6 cellular contexts compared by ENCODE assay signal in the genomic region with DNA sequence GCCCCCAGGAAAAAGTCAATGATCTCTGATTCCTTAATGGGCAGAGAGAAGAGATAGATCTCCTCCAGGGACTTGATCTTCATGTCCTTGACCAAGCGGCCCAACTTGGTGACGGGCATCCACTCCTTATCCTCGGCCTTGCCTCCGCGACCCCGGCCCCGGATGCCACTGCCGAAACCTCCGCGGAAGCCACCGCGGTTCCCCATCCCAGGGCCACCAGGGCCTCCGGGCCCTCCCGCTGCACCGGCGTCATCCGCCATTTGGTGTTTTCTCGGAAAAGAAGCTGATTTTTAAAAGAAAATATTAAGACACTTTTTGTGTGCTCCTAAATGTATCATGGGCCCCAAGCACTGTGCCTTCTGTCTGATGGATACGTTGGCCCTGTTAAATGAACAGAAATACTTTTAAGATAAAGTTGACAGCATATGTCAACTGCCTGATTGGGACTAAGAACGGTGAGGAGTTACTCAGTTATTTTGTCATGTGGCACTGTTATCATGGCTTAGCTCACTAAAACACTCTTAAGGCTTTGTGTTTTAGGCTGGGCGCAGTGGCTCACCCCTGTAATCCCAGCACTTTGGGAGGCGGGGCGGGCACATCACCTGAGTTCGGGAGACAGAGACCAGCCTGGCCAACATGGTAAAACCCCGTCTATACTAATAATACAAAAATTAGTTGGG. TPM values are rescaled to one million over a fixed set of nuclear protein-coding genes. Genes with fewer than 3 reads are reported as not detected.
DNase-seq lines count a peak whose midpoint lies in the region; ATAC-seq and TF ChIP-seq lines count a peak whose summit lies in the region.
"Not testable (repeated sequence)": the region's sequence is repeated elsewhere in the genome, so short reads cannot be mapped to it uniquely, and the experiment has no call there.

No MANE protein-coding gene starts in this region.

- TF ChIP-seq POLR2A in erythroblast (IDR thresholded peaks at IDR 0.05; ENCODE audit: low read length); heart left ventricle (IDR thresholded peaks at IDR 0.05): not testable (repeated sequence)

- peak; percentile 58 for ATAC-seq in Right ventricle myocardium inferior
- ATAC-seq in heart left ventricle: peak; percentile 27 to 68 (median 50)
- peak in 1 of 2 donors; percentile 28 for ATAC-seq in right cardiac atrium

- 74 to 84% (median 79%) methylated on average over 25 of the region's 25 CpGs for WGBS in heart left ventricle, 4 donors
- 92% methylated on average over 25 of the region's 25 CpGs for WGBS in right cardiac atrium

- DNase-seq in HFF-Myc (ENCODE audit: extremely low read depth, low read depth); Right ventricle myocardium inferior (ENCODE audit: missing footprints); heart left ventricle: not testable (repeated sequence)
- DNase-seq in erythroblast (lab: John Stamatoyannopoulos, UW): peak; percentile 62 to 81
- DNase-seq in left ventricle myocardium inferior: peak; percentile 22
- peak in 1 of 3 donors; percentile 42 for DNase-seq in right cardiac atrium

- not testable (repeated sequence) for H3K36me3 ChIP-seq in heart left ventricle, left ventricle myocardium inferior

- H3K9me3 ChIP-seq in heart left ventricle; left ventricle myocardium inferior (replicated peaks); right cardiac atrium (ENCODE audit: control insufficient read depth, low read length): not testable (repeated sequence)

- H3K4me1 ChIP-seq in heart left ventricle: peaks cover 3 to 67% (median 43%) of the 10 kb centered on the region in 12 donors
- peaks cover 16% of the 10 kb centered on the region for H3K4me1 ChIP-seq in left ventricle myocardium inferior
- H3K4me1 ChIP-seq in right cardiac atrium (ENCODE audit: control insufficient read depth, insufficient read depth, low read length): not testable (repeated sequence)

- H3K4me3 ChIP-seq in HFF-Myc (replicated peaks; ENCODE audit: low read depth, low read length) (0 out of 2 replicates have a peak overlapping the region, but pooled peaks have one; percentile 16), heart left ventricle (peak overlapping the region in 9 of 12 donors; percentile 14 to 53 (median 45)), left ventricle myocardium inferior (peak overlapping the region; percentile 60)
- H3K4me3 ChIP-seq in right cardiac atrium (ENCODE audit: low read length): not testable (repeated sequence)

- not testable (repeated sequence) for H3K27me3 ChIP-seq in heart left ventricle; left ventricle myocardium inferior (ENCODE audit: low read depth); right cardiac atrium (ENCODE audit: control insufficient read depth, insufficient read depth)

- TF ChIP-seq CTCF in HFF-Myc (IDR thresholded peaks at IDR 0.05; ENCODE audit: low read depth, low read length, missing control alignments); heart left ventricle (IDR thresholded peaks at IDR 0.05); left ventricle myocardium inferior (IDR thresholded peaks at IDR 0.05; ENCODE audit: borderline replicate concordance): not testable (repeated sequence)

- H3K27ac ChIP-seq in heart left ventricle (peak overlapping the region in 11 of 12 donors; percentile 18 to 80 (median 62)), right cardiac atrium (ENCODE audit: low read length) (peak overlapping the region; percentile 36)
- H3K27ac ChIP-seq in left ventricle myocardium inferior (replicated peaks): not testable (repeated sequence)

- intact Hi-C loops in Right ventricle myocardium inferior (cut with DNase I): not testable (repeated sequence)
- intact Hi-C loops in heart left ventricle (cut with DNase I) (loop anchor here in 3 of 10 donors (5.0 to 10.0 kb wide), 3 partner anchors 32 to 45 kb away; no protein-coding TSS in a partner anchor), left ventricle myocardium inferior (cut with micrococcal nuclease) (loop anchor here (10.0 kb wide), 1 partner anchor 105 kb away; no protein-coding TSS in a partner anchor), right cardiac atrium (cut with DNase I) (loop anchor here in 1 of 4 donors (5.0 kb wide), 1 partner anchor 52 kb away; no protein-coding TSS in a partner anchor)

RNA-seq across cellular contexts. Expression of a gene that starts 13.3 kb away (rescaled TPM):
- total RNA-seq in Right ventricle myocardium inferior (77.4 TPM), heart left ventricle (100 to 1,000 TPM in 3 of 9 donors, 10 to 100 TPM in 6; 49.4 to 130 (median 80.6) TPM), left ventricle myocardium inferior (87.1 TPM), right cardiac atrium (10 to 100 TPM; 46.8 to 73.4 (median 59.0) TPM)
- polyA plus RNA-seq in heart left ventricle (10 to 100 TPM; 15.3 to 25.2 TPM), right cardiac atrium (11.0 TPM)
